Comparison of ENCODE assay signal across 1 cellular context in the genomic region with DNA sequence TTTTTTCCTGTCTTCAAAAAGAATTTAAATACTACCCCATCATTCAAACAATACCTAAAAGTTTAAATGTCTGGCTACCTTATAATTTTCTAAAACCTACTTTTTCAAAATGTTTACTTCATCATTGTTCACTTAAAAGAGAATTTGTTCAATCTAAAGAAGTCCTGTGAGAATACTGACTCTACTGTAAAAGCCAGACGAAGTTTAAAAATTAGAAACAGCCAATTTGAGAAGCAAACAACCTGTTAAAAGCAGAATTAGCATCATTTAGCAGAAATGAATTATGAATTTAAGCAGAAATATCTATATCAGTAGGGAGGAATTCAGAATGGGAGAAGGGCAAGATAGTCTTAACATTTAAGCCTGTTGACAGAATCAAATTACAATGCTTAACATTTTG.
TF ChIP-seq lines count a peak whose summit lies in the region.

No MANE protein-coding gene starts in this region.

TF ChIP-seq in HepG2, 621 proteins besides CTCF, POLR2A, EP300 and RAD21:
- TF ChIP-seq DBP (CRISPR knock-in tag; IDR thresholded peaks at IDR 0.05; ENCODE audit: not compliant biosample characterization) (no peak), ZNF512 (CRISPR knock-in tag; IDR thresholded peaks at IDR 0.05) (no peak)
